ENCODE assay signal across 9 cellular contexts in the genomic region with DNA sequence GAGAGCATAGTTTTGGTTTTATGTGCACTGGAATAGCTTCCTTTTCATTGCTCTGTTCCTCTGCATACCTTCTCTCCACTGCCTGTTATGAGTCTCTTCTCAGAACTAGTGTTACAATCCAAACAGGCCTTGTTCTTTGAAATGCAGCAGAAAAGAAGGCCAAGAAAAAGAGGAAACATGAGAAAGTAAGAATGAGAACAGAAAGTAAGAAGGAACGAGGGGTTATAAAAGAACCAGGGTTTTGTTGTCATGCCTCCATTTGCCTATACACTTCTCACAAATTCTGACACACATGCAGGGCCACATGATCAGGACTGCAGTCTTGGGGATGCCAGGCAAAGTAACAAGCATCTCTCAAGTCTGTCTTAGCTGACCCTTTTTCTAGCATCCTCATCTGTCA.
DNase-seq lines count a peak whose midpoint lies in the region; ATAC-seq and TF ChIP-seq lines count a peak whose summit lies in the region.
"Had no signal": no experiment of that assay in that cellular context is flagged by ENCODE, and none has a peak within 500 bp of the region (broad histone marks: within the 10 kb centered on the region; RNA-seq: fewer than 3 reads in every experiment).

No MANE protein-coding gene starts in this region.

- no peak for TF ChIP-seq CTCF in left lung (IDR thresholded peaks at IDR 0.05)

- no peaks in the 10 kb centered on the region for H3K4me1 ChIP-seq in left lung

- no peaks in the 10 kb centered on the region for H3K27me3 ChIP-seq in left lung

- no peak overlapping the region for H3K27ac ChIP-seq in left lung

- H3K9me3 ChIP-seq in left lung, result no peaks in the 10 kb centered on the region

- H3K4me3 ChIP-seq in left lung, result no peak overlapping the region

- no peaks in the 10 kb centered on the region for H3K36me3 ChIP-seq in left lung

- DNase-seq in NOMO-1 (lab: John Stamatoyannopoulos, UW; ENCODE audit: unreplicated experiment in 2 of 2) (peak; percentile 15 to 73), pons (ENCODE audit: low spot score) (peak; percentile 66), NCI-H2196 treated with DMSO at 0.1 percent for 48 hours (lab: John Stamatoyannopoulos, UW; ENCODE audit: unreplicated experiment) (no peak), left lung (no peak), foreskin melanocyte (no peak)
- no peak for DNase-seq in stimulated activated CD4-positive, alpha-beta T cell treated with anti-CD3 and anti-CD28 coated beads, Interleukin-4, amount 100 ng/mL, for 24 hours
- DNase-seq: effector memory CD4-positive, alpha-beta T cell had no signal

- intact Hi-C loops in left lung (cut with DNase I), result no loop called here

- ATAC-seq in GM18909 (IDR thresholded peaks at IDR 0.05; ENCODE audit: poor library complexity, unreplicated experiment), result peak; percentile 79
- ATAC-seq in HG02642 (IDR thresholded peaks at IDR 0.05; ENCODE audit: poor library complexity, unreplicated experiment), result peak; percentile 72
- no peak for ATAC-seq in left lung

Comparison
In these comparisons a context has a peak if more than half of its experiments do, and no peak if none do; other contexts are left out.
1. DNase-seq: peak in NOMO-1 (2 of 2) and pons (single experiment); none in NCI-H2196 treated with DMSO at 0.1 percent for 48 hours (single experiment), left lung (0 of 2), stimulated activated CD4-positive, alpha-beta T cell treated with anti-CD3 and anti-CD28 coated beads, Interleukin-4, amount 100 ng/mL, for 24 hours (single experiment) and foreskin melanocyte (single experiment).